In the genomic region with DNA sequence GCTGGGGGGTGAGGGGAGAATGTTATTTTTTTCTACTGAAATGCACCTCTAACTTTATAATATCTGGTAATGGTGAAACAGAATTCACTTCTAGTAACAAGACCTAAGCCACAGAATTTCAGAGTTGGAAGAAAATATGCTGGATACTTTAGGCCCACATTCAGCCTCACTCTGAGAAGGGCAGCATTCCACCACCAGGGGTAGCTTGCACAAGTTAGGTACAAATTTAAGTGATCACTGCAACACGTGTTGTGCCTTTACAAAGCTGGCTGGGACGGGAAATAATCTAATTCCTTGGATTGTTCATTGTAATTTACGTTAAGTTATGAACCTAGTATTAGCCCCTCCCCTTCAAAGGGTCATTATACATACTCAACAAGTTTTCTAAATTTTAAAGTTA, we compare ENCODE assay signal across 1 cellular context.
TF ChIP-seq lines count a peak whose summit lies in the region.

No MANE protein-coding gene starts in this region.

TF ChIP-seq in HepG2, 621 proteins besides CTCF, POLR2A, EP300 and RAD21 (continued from another document):
- TF ChIP-seq, protein P1, sequence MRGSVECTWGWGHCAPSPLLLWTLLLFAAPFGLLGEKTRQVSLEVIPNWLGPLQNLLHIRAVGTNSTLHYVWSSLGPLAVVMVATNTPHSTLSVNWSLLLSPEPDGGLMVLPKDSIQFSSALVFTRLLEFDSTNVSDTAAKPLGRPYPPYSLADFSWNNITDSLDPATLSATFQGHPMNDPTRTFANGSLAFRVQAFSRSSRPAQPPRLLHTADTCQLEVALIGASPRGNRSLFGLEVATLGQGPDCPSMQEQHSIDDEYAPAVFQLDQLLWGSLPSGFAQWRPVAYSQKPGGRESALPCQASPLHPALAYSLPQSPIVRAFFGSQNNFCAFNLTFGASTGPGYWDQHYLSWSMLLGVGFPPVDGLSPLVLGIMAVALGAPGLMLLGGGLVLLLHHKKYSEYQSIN (CRISPR knock-in tag; IDR thresholded peaks at IDR 0.05; ENCODE audit: borderline replicate concordance): no peak
- TF ChIP-seq, protein P2, sequence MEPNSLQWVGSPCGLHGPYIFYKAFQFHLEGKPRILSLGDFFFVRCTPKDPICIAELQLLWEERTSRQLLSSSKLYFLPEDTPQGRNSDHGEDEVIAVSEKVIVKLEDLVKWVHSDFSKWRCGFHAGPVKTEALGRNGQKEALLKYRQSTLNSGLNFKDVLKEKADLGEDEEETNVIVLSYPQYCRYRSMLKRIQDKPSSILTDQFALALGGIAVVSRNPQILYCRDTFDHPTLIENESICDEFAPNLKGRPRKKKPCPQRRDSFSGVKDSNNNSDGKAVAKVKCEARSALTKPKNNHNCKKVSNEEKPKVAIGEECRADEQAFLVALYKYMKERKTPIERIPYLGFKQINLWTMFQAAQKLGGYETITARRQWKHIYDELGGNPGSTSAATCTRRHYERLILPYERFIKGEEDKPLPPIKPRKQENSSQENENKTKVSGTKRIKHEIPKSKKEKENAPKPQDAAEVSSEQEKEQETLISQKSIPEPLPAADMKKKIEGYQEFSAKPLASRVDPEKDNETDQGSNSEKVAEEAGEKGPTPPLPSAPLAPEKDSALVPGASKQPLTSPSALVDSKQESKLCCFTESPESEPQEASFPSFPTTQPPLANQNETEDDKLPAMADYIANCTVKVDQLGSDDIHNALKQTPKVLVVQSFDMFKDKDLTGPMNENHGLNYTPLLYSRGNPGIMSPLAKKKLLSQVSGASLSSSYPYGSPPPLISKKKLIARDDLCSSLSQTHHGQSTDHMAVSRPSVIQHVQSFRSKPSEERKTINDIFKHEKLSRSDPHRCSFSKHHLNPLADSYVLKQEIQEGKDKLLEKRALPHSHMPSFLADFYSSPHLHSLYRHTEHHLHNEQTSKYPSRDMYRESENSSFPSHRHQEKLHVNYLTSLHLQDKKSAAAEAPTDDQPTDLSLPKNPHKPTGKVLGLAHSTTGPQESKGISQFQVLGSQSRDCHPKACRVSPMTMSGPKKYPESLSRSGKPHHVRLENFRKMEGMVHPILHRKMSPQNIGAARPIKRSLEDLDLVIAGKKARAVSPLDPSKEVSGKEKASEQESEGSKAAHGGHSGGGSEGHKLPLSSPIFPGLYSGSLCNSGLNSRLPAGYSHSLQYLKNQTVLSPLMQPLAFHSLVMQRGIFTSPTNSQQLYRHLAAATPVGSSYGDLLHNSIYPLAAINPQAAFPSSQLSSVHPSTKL (CRISPR knock-in tag; IDR thresholded peaks at IDR 0.05): 0 out of 2 replicates have a peak, but pooled peaks have one; percentile 9
- TF ChIP-seq TEAD3 (CRISPR knock-in tag; optimal IDR thresholded peaks at IDR 0.05; ENCODE audit: borderline replicate concordance): peak; percentile 25
